In genomic region chr19:28504727-28505126, GRCh38 we compare ENCODE assay signal across 24 cellular contexts.
DNase-seq lines count a peak whose midpoint lies in the region; ATAC-seq, FAIRE-seq and TF ChIP-seq lines count a peak whose summit lies in the region.
"Had no signal": no experiment of that assay in that cellular context is flagged by ENCODE, and none has a peak within 500 bp of the region (broad histone marks: within the 10 kb centered on the region; RNA-seq: fewer than 3 reads in every experiment).

No MANE protein-coding gene starts in this region.

- BruUV-seq in A673 (replicated peaks; lab: Mats Ljungman, UMichigan), result no TSS peak

- no peak for TF ChIP-seq CTCF in A673 (conservative IDR thresholded peaks at IDR 0.05; ENCODE audit: low read depth, low read length)
- TF ChIP-seq CTCF in D721Med (IDR thresholded peaks at IDR 0.05; ENCODE audit: insufficient read depth, missing control alignments), result no peak
- TF ChIP-seq CTCF in WERI-Rb-1 (IDR thresholded peaks at IDR 0.05; ENCODE audit: low read depth, low read length), result no peak
- no peak for TF ChIP-seq CTCF in glutamatergic neuron (IDR thresholded peaks at IDR 0.05; ENCODE audit: partially characterized antibody, unreplicated experiment)

- H3K4me1 Mint-ChIP-seq in central memory CD8-positive, alpha-beta T cell, result peaks cover 58% of the 10 kb centered on the region
- peaks cover 2% of the 10 kb centered on the region for H3K4me1 Mint-ChIP-seq in glutamatergic neuron (ENCODE audit: low read depth, unreplicated experiment)

- no CpG with 5 or more reads among the region's 3 CpGs for WGBS in neuronal stem cell (ENCODE audit: extremely low coverage in 2 of 2, insufficient read length in 2 of 2, insufficient replicate concordance in 1 of 2), 2 donors

- FAIRE-seq in D721Med (lab: Jason Lieb, UNC), result no peak
- FAIRE-seq: HepG2, RCC 7860 had no signal

- no peak overlapping the region for H3K14ac ChIP-seq in neuronal stem cell (ENCODE audit: low read length)

- no peak overlapping the region for H3K9ac ChIP-seq in neuronal stem cell (ENCODE audit: low read depth, low read length, poor library complexity)

- POLR2A ChIA-PET in A673 (lab: Charles Lee; ENCODE audit: low non-redundant PET), result no interaction called here

- H3K4ac ChIP-seq in neuronal stem cell (ENCODE audit: low read length), result no peak overlapping the region

- intact Hi-C loops in A673 (cut with micrococcal nuclease; ENCODE audit: unreplicated experiment), result no loop called here

- H2AK5ac ChIP-seq in neuronal stem cell (ENCODE audit: low read depth, low read length), result no peak overlapping the region

- no peaks in the 10 kb centered on the region for H3K36me3 Mint-ChIP-seq in central memory CD8-positive, alpha-beta T cell (ENCODE audit: insufficient read depth)
- peaks cover 4% of the 10 kb centered on the region for H3K36me3 Mint-ChIP-seq in glutamatergic neuron (ENCODE audit: unreplicated experiment)

- no peak overlapping the region for H3K4me3 Mint-ChIP-seq in central memory CD8-positive, alpha-beta T cell
- no peak overlapping the region for H3K4me3 Mint-ChIP-seq in glutamatergic neuron (ENCODE audit: unreplicated experiment)

- H2BK15ac ChIP-seq in neuronal stem cell (ENCODE audit: low read length), result no peak overlapping the region

- H3K27ac Mint-ChIP-seq in central memory CD8-positive, alpha-beta T cell (ENCODE audit: low read depth), result peak overlapping the region; percentile 37
- H3K27ac Mint-ChIP-seq in glutamatergic neuron (ENCODE audit: unreplicated experiment), result no peak overlapping the region

- H3K4me3 ChIP-seq in neuronal stem cell (ENCODE audit: low read length in 2 of 2) (no peak overlapping the region), A673 (ENCODE audit: low read depth, low read length, poor library complexity, severe bottlenecking) (no peak overlapping the region), WERI-Rb-1 (ENCODE audit: low read depth, low read length) (no peak overlapping the region)
- H3K4me3 ChIP-seq: HAP-1, SJSA1 had no signal

- no peak overlapping the region for H2BK12ac ChIP-seq in neuronal stem cell (ENCODE audit: low read length)

- H3K23ac ChIP-seq in neuronal stem cell (ENCODE audit: low read depth, low read length, poor library complexity), result peak overlapping the region; percentile 14

- no peaks in the 10 kb centered on the region for H3K9me3 Mint-ChIP-seq in central memory CD8-positive, alpha-beta T cell
- peaks cover 2% of the 10 kb centered on the region for H3K9me3 Mint-ChIP-seq in glutamatergic neuron (ENCODE audit: unreplicated experiment)

- no peaks in the 10 kb centered on the region for H3K27me3 Mint-ChIP-seq in central memory CD8-positive, alpha-beta T cell
- no peaks in the 10 kb centered on the region for H3K27me3 Mint-ChIP-seq in glutamatergic neuron (ENCODE audit: unreplicated experiment)

- no peak overlapping the region for H4K91ac ChIP-seq in neuronal stem cell (ENCODE audit: low read depth, low read length, poor library complexity)

- H3K9me3 ChIP-seq in neuronal stem cell (replicated peaks in 1 of 2; ENCODE audit: control insufficient read depth in 2 of 2, insufficient read depth in 1 of 2, low read depth in 1 of 2, low read length in 2 of 2) (no peaks in the 10 kb centered on the region), A673 (ENCODE audit: low read depth, low read length, poor library complexity, severe bottlenecking) (peaks cover 12% of the 10 kb centered on the region), WERI-Rb-1 (ENCODE audit: severe bottlenecking) (no peaks in the 10 kb centered on the region)

- ATAC-seq in central memory CD8-positive, alpha-beta T cell (replicated peaks; ENCODE audit: extremely low read depth, poor library complexity, severe bottlenecking), result no peak
- ATAC-seq: HepG2 had no signal

- DNase-seq in NCI-H748 (lab: John Stamatoyannopoulos, UW; ENCODE audit: unreplicated experiment), result peak; percentile 9
- DNase-seq in NCI-H748 treated with DMSO at 0.1 percent for 48 hours (lab: John Stamatoyannopoulos, UW), result no peak
- no peak for DNase-seq in central memory CD8-positive, alpha-beta T cell (ENCODE audit: low spot score in 2 of 2)
- DNase-seq in neuronal stem cell (ENCODE audit: low spot score), result no peak
- no peak for DNase-seq in A673 (ENCODE audit: low spot score)
- no peak for DNase-seq in D721Med (ENCODE audit: insufficient read length, low spot score)
- DNase-seq in WERI-Rb-1, result no peak
- no peak for DNase-seq in glutamatergic neuron
- DNase-seq: 8988T, AML-193, C1 segment of cervical spinal cord, DMS79, MM.1S, NCI-H1048, NCI-H1417 treated with DMSO at 0.1 percent for 48 hours, NCI-H1930, NCI-H226, NCI-H510A treated with DMSO at 0.1 percent for 48 hours, NCI-H82 had no signal

- H3K4me1 ChIP-seq in neuronal stem cell (ENCODE audit: control insufficient read depth in 2 of 2, insufficient read depth in 1 of 2, low read depth in 1 of 2, low read length in 2 of 2) (peaks cover 0 to 16% of the 10 kb centered on the region in 2 donors), A673 (ENCODE audit: insufficient read depth, low read length, poor library complexity, severe bottlenecking) (no peaks in the 10 kb centered on the region)
- H3K4me1 ChIP-seq: HAP-1, SJSA1 had no signal

- H3K79me1 ChIP-seq in neuronal stem cell (ENCODE audit: low read depth, low read length), result no peaks in the 10 kb centered on the region

- no peak overlapping the region for H2BK5ac ChIP-seq in neuronal stem cell (ENCODE audit: low read length)

- H2AFZ ChIP-seq in neuronal stem cell (ENCODE audit: low read length), result no peak overlapping the region

- CTCF ChIA-PET in A673 (lab: Charles Lee), result no interaction called here

- H3K4me2 ChIP-seq in neuronal stem cell (ENCODE audit: insufficient read depth, low read length, poor library complexity, severe bottlenecking), result no peak overlapping the region

- H4K8ac ChIP-seq in neuronal stem cell (ENCODE audit: low read depth, low read length), result no peak overlapping the region

- peak overlapping the region; percentile 56 for H3K18ac ChIP-seq in neuronal stem cell (ENCODE audit: low read length)

- no peaks in the 10 kb centered on the region for H3K27me3 ChIP-seq in neuronal stem cell (ENCODE audit: control insufficient read depth in 3 of 3, insufficient read depth in 3 of 3, low read depth in 1 of 3, low read length in 3 of 3)
- H3K27me3 ChIP-seq in A673 (replicated peaks; ENCODE audit: insufficient read depth, low read depth, low read length, poor library complexity), result no peaks in the 10 kb centered on the region
- H3K27me3 ChIP-seq in WERI-Rb-1 (ENCODE audit: insufficient read depth, low read depth, severe bottlenecking), result peaks cover 80% of the 10 kb centered on the region
- H3K27me3 ChIP-seq: SJSA1 had no signal

- no peak overlapping the region for H2BK120ac ChIP-seq in neuronal stem cell (ENCODE audit: low read depth, low read length)

- H3K27ac ChIP-seq in neuronal stem cell (replicated peaks; ENCODE audit: low read length), result no peak overlapping the region
- no peak overlapping the region for H3K27ac ChIP-seq in A673 (ENCODE audit: low read depth, low read length, poor library complexity, severe bottlenecking)
- no peak overlapping the region for H3K27ac ChIP-seq in WERI-Rb-1
- H3K27ac ChIP-seq: HL-60, SJSA1 had no signal

- H3K36me3 ChIP-seq in neuronal stem cell (replicated peaks in 1 of 2; ENCODE audit: control insufficient read depth in 2 of 2, insufficient read depth in 2 of 2, low read length in 2 of 2), result no peaks in the 10 kb centered on the region
- H3K36me3 ChIP-seq in A673 (ENCODE audit: insufficient read depth, low read length, poor library complexity, severe bottlenecking), result no peaks in the 10 kb centered on the region
- no peaks in the 10 kb centered on the region for H3K36me3 ChIP-seq in WERI-Rb-1
- H3K36me3 ChIP-seq: HAP-1, SJSA1 had no signal
